17 cellular contexts compared by ENCODE assay signal in genomic region chr6:140041571-140042332, GRCh38.
DNase-seq lines count a peak whose midpoint lies in the region; ATAC-seq and TF ChIP-seq lines count a peak whose summit lies in the region.
"Had no signal": no experiment of that assay in that cellular context is flagged by ENCODE, and none has a peak within 500 bp of the region (broad histone marks: within the 10 kb centered on the region; RNA-seq: fewer than 3 reads in every experiment).

No MANE protein-coding gene starts in this region.

- DNase-seq in DMS53 (lab: John Stamatoyannopoulos, UW) (peak; percentile 59), DMS53 treated with DMSO at 0.1 percent for 48 hours (lab: John Stamatoyannopoulos, UW; ENCODE audit: unreplicated experiment) (no peak), NCI-H1436 (lab: John Stamatoyannopoulos, UW) (peak; percentile 44), mammary epithelial cell (no peak), trophoblast cell (no peak), neuronal stem cell (ENCODE audit: low spot score) (no peak), ureter (ENCODE audit: low spot score) (no peak)
- DNase-seq: DMS79 treated with DMSO at 0.1 percent for 48 hours, GF-D8, GOT3, Karpas-422, NCI-H1105 treated with DMSO at 0.1 percent for 48 hours, NCI-H345, NCI-H526 treated with DMSO at 0.1 percent for 48 hours, SHP77 treated with DMSO at 0.1 percent for 48 hours had no signal

- H3K14ac ChIP-seq in trophoblast cell (ENCODE audit: low read length) (no peak overlapping the region), neuronal stem cell (ENCODE audit: low read length) (no peak overlapping the region)

- H3K4me2 ChIP-seq in mammary epithelial cell (ENCODE audit: insufficient read depth, low read depth, low read length), result no peak overlapping the region
- no peak overlapping the region for H3K4me2 ChIP-seq in trophoblast cell (ENCODE audit: low read length)
- no peak overlapping the region for H3K4me2 ChIP-seq in neuronal stem cell (ENCODE audit: insufficient read depth, low read length, poor library complexity, severe bottlenecking)

- H3K4ac ChIP-seq in trophoblast cell (ENCODE audit: low read depth, low read length) (no peak overlapping the region), neuronal stem cell (ENCODE audit: low read length) (no peak overlapping the region)

- no peak for ATAC-seq in HG03521 (IDR thresholded peaks at IDR 0.05; ENCODE audit: unreplicated experiment)

- H2BK5ac ChIP-seq in trophoblast cell (ENCODE audit: low read depth, low read length, poor library complexity) (no peak overlapping the region), neuronal stem cell (ENCODE audit: low read length) (no peak overlapping the region)

- H2BK120ac ChIP-seq in trophoblast cell (ENCODE audit: insufficient read depth, low read length, poor library complexity) (no peak overlapping the region), neuronal stem cell (ENCODE audit: low read depth, low read length) (no peak overlapping the region)

- H4K91ac ChIP-seq in trophoblast cell (ENCODE audit: low read depth, low read length) (no peak overlapping the region), neuronal stem cell (ENCODE audit: low read depth, low read length, poor library complexity) (no peak overlapping the region)

- H3K4me3 ChIP-seq in mammary epithelial cell (replicated peaks in 1 of 3; ENCODE audit: insufficient read depth in 1 of 3, low read depth in 2 of 3, low read length in 3 of 3) (no peak overlapping the region), trophoblast cell (ENCODE audit: low read depth, low read length) (no peak overlapping the region), neuronal stem cell (ENCODE audit: low read length in 2 of 2) (no peak overlapping the region)

- no peak overlapping the region for H2BK15ac ChIP-seq in neuronal stem cell (ENCODE audit: low read length)

- CTCF ChIA-PET in mammary epithelial cell (lab: Charles Lee; ENCODE audit: low non-redundant PET), result no interaction called here

- H3K4me1 ChIP-seq in mammary epithelial cell (ENCODE audit: insufficient read depth, low read length) (peaks cover 46% of the 10 kb centered on the region), trophoblast cell (ENCODE audit: control insufficient read depth in 1 of 2, insufficient read depth in 2 of 2, low read length in 2 of 2) (no peaks in the 10 kb centered on the region), neuronal stem cell (ENCODE audit: control insufficient read depth in 2 of 2, insufficient read depth in 1 of 2, low read depth in 1 of 2, low read length in 2 of 2) (no peaks in the 10 kb centered on the region)

- H3K36me3 ChIP-seq in mammary epithelial cell (ENCODE audit: insufficient read depth, low read length) (no peaks in the 10 kb centered on the region), trophoblast cell (ENCODE audit: control insufficient read depth in 1 of 2, insufficient read depth in 2 of 2, low read length in 2 of 2) (no peaks in the 10 kb centered on the region), neuronal stem cell (replicated peaks in 1 of 2; ENCODE audit: control insufficient read depth in 2 of 2, insufficient read depth in 2 of 2, low read length in 2 of 2) (peaks cover 0 to 2% of the 10 kb centered on the region in 2 donors)

- H3K79me1 ChIP-seq in trophoblast cell (ENCODE audit: low read length) (no peaks in the 10 kb centered on the region), neuronal stem cell (ENCODE audit: low read depth, low read length) (no peaks in the 10 kb centered on the region)

- no peaks in the 10 kb centered on the region for H3K9me3 ChIP-seq in mammary epithelial cell (replicated peaks; ENCODE audit: insufficient read depth, low read length)
- H3K9me3 ChIP-seq in trophoblast cell (ENCODE audit: insufficient read depth, low read depth, low read length), result peaks cover 2% of the 10 kb centered on the region
- H3K9me3 ChIP-seq in neuronal stem cell (replicated peaks in 1 of 2; ENCODE audit: control insufficient read depth in 2 of 2, insufficient read depth in 1 of 2, low read depth in 1 of 2, low read length in 2 of 2), result peaks cover 0 to 3% of the 10 kb centered on the region in 2 donors

- H2AK5ac ChIP-seq in trophoblast cell (ENCODE audit: low read length), result no peak overlapping the region
- no peak overlapping the region for H2AK5ac ChIP-seq in neuronal stem cell (ENCODE audit: low read depth, low read length)

- 75% methylated on average over 1 of the region's 1 CpG for WGBS in mammary epithelial cell (ENCODE audit: low coverage, missing lambda C conversion rate)
- WGBS in trophoblast cell (ENCODE audit: extremely low coverage, insufficient coverage, insufficient read length), result no CpG with 5 or more reads among the region's 1 CpG
- no CpG with 5 or more reads among the region's 1 CpG for WGBS in neuronal stem cell (ENCODE audit: extremely low coverage in 2 of 2, insufficient read length in 2 of 2, insufficient replicate concordance in 1 of 2), 2 donors

- H4K12ac ChIP-seq in trophoblast cell (ENCODE audit: low read depth, low read length), result no peak overlapping the region

- H3K23ac ChIP-seq in trophoblast cell (ENCODE audit: low read length), result no peak overlapping the region
- no peak overlapping the region for H3K23ac ChIP-seq in neuronal stem cell (ENCODE audit: low read depth, low read length, poor library complexity)

- BruUV-seq in mammary epithelial cell (replicated peaks; lab: Mats Ljungman, UMichigan), result TSS peak; percentile 98

- H2BK12ac ChIP-seq in trophoblast cell (ENCODE audit: low read length) (peak overlapping the region; percentile 38), neuronal stem cell (ENCODE audit: low read length) (no peak overlapping the region)

- intact Hi-C loops in mammary epithelial cell (cut with micrococcal nuclease), result loop anchor here (5.0 kb wide), 1 partner anchor 664 kb away; no protein-coding TSS in a partner anchor

- H2AFZ ChIP-seq in mammary epithelial cell (ENCODE audit: low read depth, low read length), result no peak overlapping the region
- H2AFZ ChIP-seq in trophoblast cell (ENCODE audit: insufficient read depth, low read length, poor library complexity), result no peak overlapping the region
- no peak overlapping the region for H2AFZ ChIP-seq in neuronal stem cell (ENCODE audit: low read length)

- no peak for TF ChIP-seq CTCF in mammary epithelial cell (conservative IDR thresholded peaks at IDR 0.05 in 1 of 2, IDR thresholded peaks at IDR 0.05 in 1 of 2; ENCODE audit: extremely low read depth in 1 of 2, insufficient read depth in 1 of 2, low read depth in 1 of 2, low read length in 2 of 2)

- in situ Hi-C loops in mammary epithelial cell (cut with MboI; ENCODE audit: low sequenced_read_pairs in 2 of 2), result no loop called here

- H3K9ac ChIP-seq in mammary epithelial cell (ENCODE audit: insufficient read depth, low read length), result no peak overlapping the region
- H3K9ac ChIP-seq in trophoblast cell (ENCODE audit: low read length), result no peak overlapping the region
- no peak overlapping the region for H3K9ac ChIP-seq in neuronal stem cell (ENCODE audit: low read depth, low read length, poor library complexity)

- H3K27me3 ChIP-seq in mammary epithelial cell (ENCODE audit: insufficient read depth, low read length), result no peaks in the 10 kb centered on the region
- no peaks in the 10 kb centered on the region for H3K27me3 ChIP-seq in trophoblast cell (ENCODE audit: insufficient read depth, low read length)
- H3K27me3 ChIP-seq in neuronal stem cell (ENCODE audit: control insufficient read depth in 3 of 3, insufficient read depth in 3 of 3, low read depth in 1 of 3, low read length in 3 of 3), result peaks cover 0 to 2% (median 0%) of the 10 kb centered on the region in 3 experiments

- no peaks in the 10 kb centered on the region for H4K20me1 ChIP-seq in mammary epithelial cell (ENCODE audit: insufficient read depth, low read length)

- H3K18ac ChIP-seq in trophoblast cell (ENCODE audit: low read length), result no peak overlapping the region
- H3K18ac ChIP-seq in neuronal stem cell (ENCODE audit: low read length), result no peak overlapping the region

- dilution Hi-C loops in mammary epithelial cell (cut with HindIII; ENCODE audit: low sequenced_read_pairs), result no loop called here

- H3K27ac ChIP-seq in mammary epithelial cell (ENCODE audit: insufficient read depth, low read depth, low read length) (no peak overlapping the region), trophoblast cell (ENCODE audit: low read depth, low read length) (no peak overlapping the region), neuronal stem cell (replicated peaks; ENCODE audit: low read length) (no peak overlapping the region)
- H3K27ac ChIP-seq: C4-2B had no signal

- H3K79me2 ChIP-seq in mammary epithelial cell (ENCODE audit: insufficient read depth, low read length), result no peaks in the 10 kb centered on the region
- H3K79me2 ChIP-seq in trophoblast cell (ENCODE audit: control insufficient read depth, insufficient read depth, low read length, poor library complexity), result no peaks in the 10 kb centered on the region

- H4K8ac ChIP-seq in trophoblast cell (ENCODE audit: low read depth, low read length) (no peak overlapping the region), neuronal stem cell (ENCODE audit: low read depth, low read length) (no peak overlapping the region)

Comparison
In these comparisons a context has a peak if more than half of its experiments do, and no peak if none do; other contexts are left out.
1. DNase-seq: peak in DMS53 (single experiment) and NCI-H1436 (single experiment); none in DMS53 treated with DMSO at 0.1 percent for 48 hours (single experiment), mammary epithelial cell (single experiment), trophoblast cell (0 of 2), neuronal stem cell (single experiment) and ureter (single experiment).